In the genomic region with DNA sequence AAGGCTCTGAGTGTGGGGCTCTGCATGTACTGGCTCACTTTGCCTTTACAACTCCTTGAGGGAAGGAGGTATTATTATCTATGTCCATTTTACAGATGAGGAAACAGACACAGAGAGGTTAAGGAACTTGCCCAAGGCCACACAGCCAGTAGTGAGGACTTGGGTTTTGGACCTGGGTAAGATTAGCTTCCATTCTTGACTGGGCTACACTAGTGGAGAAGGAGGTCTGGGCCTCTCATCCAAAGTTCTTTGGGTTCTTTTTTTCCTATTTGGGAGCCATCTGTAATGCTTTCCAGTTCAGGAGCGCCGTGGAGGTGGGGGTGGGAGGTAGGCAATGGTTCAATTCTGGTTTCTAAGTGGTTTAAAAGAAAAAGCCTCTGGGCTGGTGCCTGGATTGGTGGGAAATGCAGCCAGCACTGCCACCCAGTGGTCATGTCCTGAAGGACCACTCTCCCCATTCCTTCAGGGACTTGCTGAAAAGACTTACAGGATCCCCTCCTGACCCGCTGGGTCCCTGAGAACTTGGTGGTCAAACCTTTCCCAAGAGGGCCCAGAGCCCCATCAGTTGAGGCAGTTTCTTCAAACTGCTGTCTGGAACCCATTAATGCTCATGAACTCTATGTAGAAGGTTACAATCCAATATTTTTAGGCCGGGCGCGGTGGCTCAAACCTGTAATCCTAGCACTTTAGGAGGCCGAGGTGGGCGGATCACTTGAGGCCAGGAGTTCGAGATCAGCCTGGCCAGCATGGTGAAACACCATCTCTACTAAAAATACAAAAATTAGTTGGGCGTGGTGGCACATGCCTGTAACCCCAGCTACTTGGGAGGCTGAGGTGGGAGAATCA, we compare ENCODE assay signal across 8 cellular contexts. TPM values are rescaled to one million over a fixed set of nuclear protein-coding genes. Genes with fewer than 3 reads are reported as not detected.
A peak's percentile ranks its signal among the peaks of the same experiment; 100 is the strongest.
DNase-seq lines count a peak whose midpoint lies in the region; ATAC-seq and TF ChIP-seq lines count a peak whose summit lies in the region.

No MANE protein-coding gene starts in this region.

- H3K4me3 Mint-ChIP-seq in T-cell, result no peak overlapping the region

- H3K79me2 ChIP-seq in DND-41 (ENCODE audit: insufficient read depth, low read length) (no peaks in the 10 kb centered on the region), Loucy (ENCODE audit: insufficient read depth, low read length) (no peaks in the 10 kb centered on the region), hepatocyte (no peaks in the 10 kb centered on the region)

- no peaks in the 10 kb centered on the region for H3K4me1 ChIP-seq in DND-41 (ENCODE audit: insufficient read depth, low read length)
- H3K4me1 ChIP-seq in Loucy (ENCODE audit: insufficient read depth, low read length, poor library complexity, severe bottlenecking), result no peaks in the 10 kb centered on the region
- no peaks in the 10 kb centered on the region for H3K4me1 ChIP-seq in ascending aorta
- H3K4me1 ChIP-seq in hepatocyte (ENCODE audit: insufficient read depth), result no peaks in the 10 kb centered on the region
- no peaks in the 10 kb centered on the region for H3K4me1 ChIP-seq in gastrocnemius medialis

- peaks cover 6 to 30% of the 10 kb centered on the region in 2 donors for H3K27me3 Mint-ChIP-seq in T-cell

- no peaks in the 10 kb centered on the region for H3K4me1 Mint-ChIP-seq in T-cell

- 63% methylated on average over 10 of the region's 10 CpGs for WGBS in hepatocyte (ENCODE audit: low lambda C conversion rate, missing lambda C conversion rate)

- in situ Hi-C loops in gastrocnemius medialis (cut with MboI; ENCODE audit: low sequenced_read_pairs in 4 of 4), result loop anchor here (5.0 to 25.0 kb wide), 4 partner anchors 76 to 276 kb away; a partner anchor contains a TSS

- no peak for TF ChIP-seq POLR2A in gastrocnemius medialis (IDR thresholded peaks at IDR 0.05)

- no peaks in the 10 kb centered on the region for H3F3A ChIP-seq in Loucy (ENCODE audit: low read depth)

- TF ChIP-seq CTCF in DND-41 (IDR thresholded peaks at IDR 0.05; ENCODE audit: borderline replicate concordance, extremely low read depth, low read length, poor library complexity, severe bottlenecking), result peak; percentile 86
- TF ChIP-seq CTCF in Loucy (conservative IDR thresholded peaks at IDR 0.05; ENCODE audit: low read length), result peak; percentile 79
- peak; percentile 75 to 86 (median 81) for TF ChIP-seq CTCF in ascending aorta (IDR thresholded peaks at IDR 0.05)
- TF ChIP-seq CTCF in hepatocyte (IDR thresholded peaks at IDR 0.05; ENCODE audit: poor library complexity), result peak; percentile 79
- peak; percentile 68 to 88 (median 78) for TF ChIP-seq CTCF in gastrocnemius medialis (IDR thresholded peaks at IDR 0.05 in 4 of 5, conservative IDR thresholded peaks at IDR 0.05 in 1 of 5)

- intact Hi-C loops in ascending aorta (cut with DNase I), result loop anchor here (2.0 to 5.0 kb wide), 3 partner anchors 49 to 271 kb away; a partner anchor contains a TSS
- intact Hi-C loops in gastrocnemius medialis (cut with DNase I; ENCODE audit: low total_unique reads), result loop anchor here (2.0 kb wide), 3 partner anchors 13 to 271 kb away; no protein-coding TSS in a partner anchor

- H4K20me1 ChIP-seq in DND-41 (ENCODE audit: insufficient read depth, low read length) (no peaks in the 10 kb centered on the region), Loucy (ENCODE audit: insufficient read depth, low read length, poor library complexity, severe bottlenecking) (no peaks in the 10 kb centered on the region), hepatocyte (ENCODE audit: insufficient read depth, poor library complexity, severe bottlenecking) (no peaks in the 10 kb centered on the region)

- H2AFZ ChIP-seq in DND-41 (ENCODE audit: low read depth, low read length), result no peak overlapping the region
- H2AFZ ChIP-seq in Loucy (ENCODE audit: low read length), result peak overlapping the region; percentile 75
- no peak overlapping the region for H2AFZ ChIP-seq in hepatocyte

- H3K36me3 ChIP-seq in DND-41 (ENCODE audit: insufficient read depth, low read length), result no peaks in the 10 kb centered on the region
- no peaks in the 10 kb centered on the region for H3K36me3 ChIP-seq in Loucy (ENCODE audit: insufficient read depth, low read length)
- H3K36me3 ChIP-seq in ascending aorta, result no peaks in the 10 kb centered on the region
- no peaks in the 10 kb centered on the region for H3K36me3 ChIP-seq in hepatocyte (replicated peaks; ENCODE audit: insufficient read depth, low read depth)
- H3K36me3 ChIP-seq in gastrocnemius medialis, result no peaks in the 10 kb centered on the region

- no peak overlapping the region for H3K27ac Mint-ChIP-seq in T-cell

- H3K4me2 ChIP-seq in DND-41 (ENCODE audit: insufficient read depth, low read length) (no peak overlapping the region), Loucy (ENCODE audit: low read depth, low read length, poor library complexity, severe bottlenecking) (no peak overlapping the region), hepatocyte (no peak overlapping the region)

- CTCF ChIA-PET in T-cell (lab: Charles Lee), result interaction anchor here (0.5 to 1.6 kb wide), 10 partner anchors 11 to 313 kb away, joined by 3 to 14 read pairs (median 4); a partner anchor contains a TSS

- ATAC-seq in DND-41 (ENCODE audit: insufficient read depth, low read depth) (peak; percentile 95), GM21576 (IDR thresholded peaks at IDR 0.05; ENCODE audit: unreplicated experiment) (peak; percentile 77), T-cell (replicated peaks in 1 of 4) (peak; percentile 75 to 91 (median 81)), gastrocnemius medialis (peak; percentile 63 to 81), GM21737 (IDR thresholded peaks at IDR 0.05; ENCODE audit: unreplicated experiment) (no peak)

- H3K4me3 ChIP-seq in DND-41 (ENCODE audit: low read depth in 1 of 2, low read length in 2 of 2) (no peak overlapping the region), Loucy (ENCODE audit: low read length, poor library complexity, severe bottlenecking) (no peak overlapping the region), ascending aorta (no peak overlapping the region), hepatocyte (no peak overlapping the region), gastrocnemius medialis (no peak overlapping the region)

- POLR2A ChIA-PET in T-cell (lab: Charles Lee), result interaction anchor here in 1 of 2 donors (0.6 kb wide), 1 partner anchor 254 kb away, joined by 4 read pairs; no protein-coding TSS in a partner anchor

- H3K9me3 ChIP-seq in DND-41 (ENCODE audit: insufficient read depth, low read length, severe bottlenecking) (no peaks in the 10 kb centered on the region), Loucy (ENCODE audit: insufficient read depth, low read depth, low read length) (no peaks in the 10 kb centered on the region), ascending aorta (no peaks in the 10 kb centered on the region), hepatocyte (ENCODE audit: low read depth) (no peaks in the 10 kb centered on the region), gastrocnemius medialis (no peaks in the 10 kb centered on the region)

- H3K27ac ChIP-seq in DND-41 (ENCODE audit: low read length) (no peak overlapping the region), ascending aorta (no peak overlapping the region), hepatocyte (no peak overlapping the region), gastrocnemius medialis (no peak overlapping the region)

- H3K9me2 ChIP-seq in Loucy (replicated peaks; ENCODE audit: low read depth, low read length) (no peaks in the 10 kb centered on the region), hepatocyte (replicated peaks; ENCODE audit: insufficient read depth) (no peaks in the 10 kb centered on the region)

- no peaks in the 10 kb centered on the region for H3K9me3 Mint-ChIP-seq in T-cell

- H3K9ac ChIP-seq in DND-41 (ENCODE audit: low read depth, low read length) (no peak overlapping the region), Loucy (ENCODE audit: low read depth, low read length, poor library complexity, severe bottlenecking) (no peak overlapping the region)

- H3K36me3 Mint-ChIP-seq in T-cell, result no peaks in the 10 kb centered on the region

- H3K27me3 ChIP-seq in DND-41 (ENCODE audit: insufficient read depth, low read length, poor library complexity) (no peaks in the 10 kb centered on the region), Loucy (ENCODE audit: insufficient read depth, low read length, poor library complexity, severe bottlenecking) (no peaks in the 10 kb centered on the region), ascending aorta (no peaks in the 10 kb centered on the region), hepatocyte (no peaks in the 10 kb centered on the region), gastrocnemius medialis (no peaks in the 10 kb centered on the region)

- peak; percentile 66 for DNase-seq in DND-41
- DNase-seq in T-cell, result peak in 31 of 34 experiments; percentile 24 to 69 (median 54)
- peak in 1 of 2 donors; percentile 83 for DNase-seq in ascending aorta (ENCODE audit: low spot score in 2 of 2)
- peak; percentile 82 for DNase-seq in hepatocyte (ENCODE audit: low spot score)
- peak; percentile 16 to 32 for DNase-seq in gastrocnemius medialis

RNA-seq across cellular contexts. Expression of a gene that starts 38.6 kb away (rescaled TPM):
- not detected for total RNA-seq in T-cell
- not detected for total RNA-seq in ascending aorta
- not detected in 2 replicates for total RNA-seq in hepatocyte
- not detected in 2 replicates for polyA plus RNA-seq in hepatocyte
- total RNA-seq in gastrocnemius medialis, result not detected

RNA-seq across cellular contexts. Expression of a gene that starts 50.3 kb away (rescaled TPM):
- 10 to 100 TPM; 38.2 to 56.9 (median 44.5) TPM for total RNA-seq in T-cell
- 10.1 TPM for total RNA-seq in ascending aorta
- 15.5 and 28.3 TPM in 2 replicates for total RNA-seq in hepatocyte
- polyA plus RNA-seq in hepatocyte, result 10.0 and 16.9 TPM in 2 replicates
- 10 to 100 TPM in 3 of 4 donors, 1 to 10 TPM in 1; 9.8 to 17.7 (median 13.7) TPM for total RNA-seq in gastrocnemius medialis

RNA-seq across cellular contexts. Expression of a gene that starts 51.0 kb away (rescaled TPM):
- 10 to 100 TPM in 4 of 5 donors, 1 to 10 TPM in 1; 7.9 to 15.2 (median 11.0) TPM for total RNA-seq in T-cell
- 95.3 TPM for total RNA-seq in ascending aorta
- 33.7 and 34.7 TPM in 2 replicates for total RNA-seq in hepatocyte
- 31.1 and 33.5 TPM in 2 replicates for polyA plus RNA-seq in hepatocyte
- total RNA-seq in gastrocnemius medialis, result 10 to 100 TPM; 27.1 to 35.3 (median 33.7) TPM
